2 cellular contexts compared by ENCODE assay signal in genomic region chr13:26222523-26223046, GRCh38.
A peak's percentile ranks its signal among the peaks of the same experiment; 100 is the strongest.
TF ChIP-seq lines count a peak whose summit lies in the region.

No MANE protein-coding gene starts in this region.

TF ChIP-seq in K562, 482 proteins besides CTCF, POLR2A, EP300 and RAD21 (continued from another document and continues in another):
- TF ChIP-seq CUX1 (CRISPR knock-in tag; IDR thresholded peaks at IDR 0.05): no peak
- TF ChIP-seq ETS1 (conservative IDR thresholded peaks at IDR 0.05; ENCODE audit: control insufficient read depth, low read depth, low read length): no peak; the same call in 1 of the 2 replicates
- no peak for TF ChIP-seq SRSF3 (IDR thresholded peaks at IDR 0.05; ENCODE audit: insufficient read depth, low read length)
- no peak for TF ChIP-seq RERE (CRISPR knock-in tag; IDR thresholded peaks at IDR 0.05; ENCODE audit: borderline replicate concordance)
- TF ChIP-seq ZBTB7A (IDR thresholded peaks at IDR 0.05; ENCODE audit: borderline replicate concordance, control insufficient read depth, low read depth, low read length): no peak
- no peak for TF ChIP-seq EGR1 (conservative IDR thresholded peaks at IDR 0.05)
- no peak for TF ChIP-seq HMG20A (CRISPR knock-in tag; conservative IDR thresholded peaks at IDR 0.05)
- TF ChIP-seq ZNF24 (IDR thresholded peaks at IDR 0.05): no peak
- TF ChIP-seq ZNF274 (IDR thresholded peaks at IDR 0.05; ENCODE audit: borderline replicate concordance, low read depth, low read length): no peak

TF ChIP-seq in HepG2, 621 proteins besides CTCF, POLR2A, EP300 and RAD21 (continued from another document and continues in another):
- TF ChIP-seq AKNA (CRISPR knock-in tag; IDR thresholded peaks at IDR 0.05; ENCODE audit: borderline replicate concordance) (no peak), ZNF780A (CRISPR knock-in tag; IDR thresholded peaks at IDR 0.05) (0 out of 2 replicates have a peak, but pooled peaks have one; percentile 24), DNMT1 (CRISPR knock-in tag; IDR thresholded peaks at IDR 0.05) (no peak), ZNF781 (CRISPR knock-in tag; IDR thresholded peaks at IDR 0.05; ENCODE audit: borderline replicate concordance, not compliant biosample characterization) (peak; percentile 6), SRSF1 (optimal IDR thresholded peaks at IDR 0.05; ENCODE audit: low read depth, low read length) (no peak), NR2C2 (CRISPR knock-in tag; IDR thresholded peaks at IDR 0.05; ENCODE audit: borderline replicate concordance) (peak; percentile 9; the same call in 1 of the 2 replicates), HNF1A (IDR thresholded peaks at IDR 0.05; ENCODE audit: low read depth) (no peak), HNF1A (CRISPR knock-in tag; IDR thresholded peaks at IDR 0.05; ENCODE audit: borderline replicate concordance) (no peak), ZSCAN12 (CRISPR knock-in tag; IDR thresholded peaks at IDR 0.05) (0 out of 2 replicates have a peak, but pooled peaks have one; percentile 0), BATF2 (CRISPR knock-in tag; IDR thresholded peaks at IDR 0.05) (no peak), ZNF543 (CRISPR knock-in tag; IDR thresholded peaks at IDR 0.05) (no peak), ZNF572 (CRISPR knock-in tag; IDR thresholded peaks at IDR 0.05) (no peak), PTBP1 (IDR thresholded peaks at IDR 0.05; ENCODE audit: low read depth, low read length, poor library complexity, severe bottlenecking) (no peak), ZNF160 (CRISPR knock-in tag; IDR thresholded peaks at IDR 0.05) (0 out of 2 replicates have a peak, but pooled peaks have one; percentile 2), GMEB1 (CRISPR knock-in tag; IDR thresholded peaks at IDR 0.05; ENCODE audit: borderline replicate concordance) (no peak), MYNN (CRISPR knock-in tag; IDR thresholded peaks at IDR 0.05; ENCODE audit: low read depth) (no peak), ZNF256 (CRISPR knock-in tag; conservative IDR thresholded peaks at IDR 0.05) (no peak), KMT2B (CRISPR knock-in tag; IDR thresholded peaks at IDR 0.05) (peak; percentile 49; the same call in 1 of the 2 replicates), SRY (CRISPR knock-in tag; IDR thresholded peaks at IDR 0.05) (no peak), ZSCAN20 (CRISPR knock-in tag; IDR thresholded peaks at IDR 0.05; ENCODE audit: borderline replicate concordance) (no peak), UBTF (CRISPR knock-in tag; IDR thresholded peaks at IDR 0.05) (no peak), ZNF263 (CRISPR knock-in tag; IDR thresholded peaks at IDR 0.05) (no peak), CREB1 (IDR thresholded peaks at IDR 0.05) (no peak), CREB1 (CRISPR knock-in tag; IDR thresholded peaks at IDR 0.05) (peak; percentile 6; the same call in 1 of the 2 replicates), MTA1 (CRISPR knock-in tag; IDR thresholded peaks at IDR 0.05; ENCODE audit: borderline replicate concordance) (no peak), ELF3 (CRISPR knock-in tag; IDR thresholded peaks at IDR 0.05) (peak; percentile 58), ZNF138 (CRISPR knock-in tag; IDR thresholded peaks at IDR 0.05; ENCODE audit: low read depth) (no peak), ARID2 (CRISPR knock-in tag; IDR thresholded peaks at IDR 0.05; ENCODE audit: borderline replicate concordance) (no peak), ZKSCAN1 (IDR thresholded peaks at IDR 0.05; ENCODE audit: low read length) (0 out of 2 replicates have a peak, but pooled peaks have one; percentile 29), MTERF4 (CRISPR knock-in tag; IDR thresholded peaks at IDR 0.05) (0 out of 2 replicates have a peak, but pooled peaks have one; percentile 12), KAT8 (CRISPR knock-in tag; IDR thresholded peaks at IDR 0.05) (peak; percentile 5), PCBP2 (optimal IDR thresholded peaks at IDR 0.05; ENCODE audit: low read depth, low read length, poor library complexity, severe bottlenecking) (no peak), SP4 (CRISPR knock-in tag; IDR thresholded peaks at IDR 0.05) (no peak), ARID4A (CRISPR knock-in tag; IDR thresholded peaks at IDR 0.05; ENCODE audit: borderline replicate concordance) (no peak), POLR2G (IDR thresholded peaks at IDR 0.05; ENCODE audit: low read depth, low read length) (no peak), ZNF343 (CRISPR knock-in tag; IDR thresholded peaks at IDR 0.05) (no peak), RNF2 (conservative IDR thresholded peaks at IDR 0.05; ENCODE audit: low read depth) (peak; percentile 19; the same call in 1 of the 2 replicates), ESRRA (CRISPR knock-in tag; IDR thresholded peaks at IDR 0.05; ENCODE audit: low read depth) (no peak)
